ENCODE assay signal across 13 cellular contexts in the genomic region with DNA sequence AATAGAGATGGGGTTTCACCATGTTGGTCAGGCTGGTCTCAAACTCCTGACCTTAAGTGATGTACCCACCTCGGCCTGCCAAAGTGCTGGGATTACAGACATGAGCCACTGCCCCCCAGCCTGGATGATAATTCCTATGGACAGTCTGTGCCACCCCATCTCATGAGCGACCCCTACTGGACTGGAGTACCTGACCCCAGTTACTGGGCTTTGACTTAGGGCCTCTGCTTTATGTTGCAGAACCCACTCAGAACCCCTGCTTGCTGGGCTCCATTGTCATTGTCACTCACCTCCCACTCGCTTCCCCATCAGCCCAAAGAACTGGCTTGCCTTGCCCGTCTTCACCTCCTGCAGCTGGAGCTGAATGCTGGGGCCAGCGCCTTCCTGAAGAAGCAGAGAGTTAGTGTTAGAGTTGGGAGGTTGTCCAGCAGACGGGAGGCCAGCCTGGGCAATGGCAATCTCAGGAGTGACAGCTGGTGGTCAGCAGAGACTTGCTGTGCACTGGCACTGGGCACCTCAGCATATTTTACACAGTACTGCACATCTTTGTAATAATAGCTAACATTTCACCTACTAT. TPM values are rescaled to one million over a fixed set of nuclear protein-coding genes. Genes with fewer than 3 reads are reported as not detected.
DNase-seq lines count a peak whose midpoint lies in the region; ATAC-seq and TF ChIP-seq lines count a peak whose summit lies in the region.
"Had no signal": no experiment of that assay in that cellular context is flagged by ENCODE, and none has a peak within 500 bp of the region (broad histone marks: within the 10 kb centered on the region; RNA-seq: fewer than 3 reads in every experiment).

No MANE protein-coding gene starts in this region.

- no peaks in the 10 kb centered on the region for H3K9me3 Mint-ChIP-seq in activated naive CD4-positive, alpha-beta T cell treated with anti-CD3 and anti-CD28 coated beads, Interleukin-2, amount 50 U/mL, for 24 hours

- H3K9me3 ChIP-seq in colonic mucosa: no peaks in the 10 kb centered on the region

- H3K27ac Mint-ChIP-seq in activated naive CD4-positive, alpha-beta T cell treated with anti-CD3 and anti-CD28 coated beads, Interleukin-2, amount 50 U/mL, for 24 hours: peak overlapping the region; percentile 12

- no peak for DNase-seq in activated naive CD4-positive, alpha-beta T cell treated with Interleukin-2 at 50 U/mL for 16 hours
- DNase-seq in NCI-H460 (ENCODE audit: extremely low read depth, low read depth) (peak; percentile 7), colonic mucosa (peak; percentile 47), retinal pigment epithelial cell (ENCODE audit: low read depth) (no peak), dedifferentiated amniotic fluid mesenchymal stem cell (ENCODE audit: extremely low spot score) (no peak)
- DNase-seq: DMS79 treated with DMSO at 0.1 percent for 48 hours, head of caudate nucleus, NCI-H345, retina had no signal

- H3K4me1 Mint-ChIP-seq in activated naive CD4-positive, alpha-beta T cell treated with anti-CD3 and anti-CD28 coated beads, Interleukin-2, amount 50 U/mL, for 24 hours: peaks cover 11% of the 10 kb centered on the region

- no peaks in the 10 kb centered on the region for H3K27me3 ChIP-seq in colonic mucosa

- no peak overlapping the region for H3K9ac ChIP-seq in colonic mucosa (ENCODE audit: low read depth in 2 of 2, low read length in 2 of 2)

- no peak overlapping the region for H3K27ac ChIP-seq in colonic mucosa

- H3K27me3 Mint-ChIP-seq in activated naive CD4-positive, alpha-beta T cell treated with anti-CD3 and anti-CD28 coated beads, Interleukin-2, amount 50 U/mL, for 24 hours: no peaks in the 10 kb centered on the region

- H3K36me3 ChIP-seq in colonic mucosa: no peaks in the 10 kb centered on the region

- intact Hi-C loops in colonic mucosa (cut with DNase I): no loop called here

- H3K4me3 Mint-ChIP-seq in activated naive CD4-positive, alpha-beta T cell treated with anti-CD3 and anti-CD28 coated beads, Interleukin-2, amount 50 U/mL, for 24 hours: no peak overlapping the region

- H3K36me3 Mint-ChIP-seq in activated naive CD4-positive, alpha-beta T cell treated with anti-CD3 and anti-CD28 coated beads, Interleukin-2, amount 50 U/mL, for 24 hours: peaks cover 2% of the 10 kb centered on the region

- no peak overlapping the region for H3K4me3 ChIP-seq in colonic mucosa
- no peak overlapping the region for H3K4me3 ChIP-seq in retinal pigment epithelial cell (ENCODE audit: low read length)

- TF ChIP-seq CTCF in colonic mucosa (IDR thresholded peaks at IDR 0.05): peak; percentile 13
- TF ChIP-seq CTCF in retinal pigment epithelial cell (conservative IDR thresholded peaks at IDR 0.05; ENCODE audit: low read depth, low read length): peak; percentile 75

- H3K4me1 ChIP-seq in colonic mucosa: no peaks in the 10 kb centered on the region

- ATAC-seq in GM18909 (IDR thresholded peaks at IDR 0.05; ENCODE audit: poor library complexity, unreplicated experiment): no peak
- ATAC-seq in HG03097 (IDR thresholded peaks at IDR 0.05; ENCODE audit: low FRiP score, unreplicated experiment): no peak

RNA-seq across cellular contexts. Expression of gene TAC4, which starts 4.0 kb away (rescaled TPM):
- total RNA-seq in NCI-H460 (2014; rRNA removed; shearing (Covaris generic)): not detected in 2 replicates
- not detected in 2 replicates for polyA plus RNA-seq in NCI-H460 (2014; cell fraction: nucleus; rRNA removed)
- total RNA-seq in colonic mucosa: not detected
- total RNA-seq: temporal lobe had no signal

RNA-seq across cellular contexts. Expression of gene KAT7, which starts 55.4 kb away (rescaled TPM):
- total RNA-seq in NCI-H460 (2014; rRNA removed; shearing (Covaris generic)): 31.2 and 36.5 TPM in 2 replicates
- polyA plus RNA-seq in NCI-H460 (2014; cell fraction: nucleus; rRNA removed): 14.0 and 15.0 TPM in 2 replicates
- total RNA-seq in colonic mucosa: 10 to 100 TPM; 39.4 to 42.5 TPM

Comparison
In these comparisons a context has a peak if more than half of its experiments do, and no peak if none do; other contexts are left out.
1. DNase-seq: peak in NCI-H460 (single experiment) and colonic mucosa (single experiment); none in activated naive CD4-positive, alpha-beta T cell treated with Interleukin-2 at 50 U/mL for 16 hours (single experiment), retinal pigment epithelial cell (single experiment) and dedifferentiated amniotic fluid mesenchymal stem cell (single experiment).